Comparison of ENCODE assay signal across 1 cellular context in the genomic region with DNA sequence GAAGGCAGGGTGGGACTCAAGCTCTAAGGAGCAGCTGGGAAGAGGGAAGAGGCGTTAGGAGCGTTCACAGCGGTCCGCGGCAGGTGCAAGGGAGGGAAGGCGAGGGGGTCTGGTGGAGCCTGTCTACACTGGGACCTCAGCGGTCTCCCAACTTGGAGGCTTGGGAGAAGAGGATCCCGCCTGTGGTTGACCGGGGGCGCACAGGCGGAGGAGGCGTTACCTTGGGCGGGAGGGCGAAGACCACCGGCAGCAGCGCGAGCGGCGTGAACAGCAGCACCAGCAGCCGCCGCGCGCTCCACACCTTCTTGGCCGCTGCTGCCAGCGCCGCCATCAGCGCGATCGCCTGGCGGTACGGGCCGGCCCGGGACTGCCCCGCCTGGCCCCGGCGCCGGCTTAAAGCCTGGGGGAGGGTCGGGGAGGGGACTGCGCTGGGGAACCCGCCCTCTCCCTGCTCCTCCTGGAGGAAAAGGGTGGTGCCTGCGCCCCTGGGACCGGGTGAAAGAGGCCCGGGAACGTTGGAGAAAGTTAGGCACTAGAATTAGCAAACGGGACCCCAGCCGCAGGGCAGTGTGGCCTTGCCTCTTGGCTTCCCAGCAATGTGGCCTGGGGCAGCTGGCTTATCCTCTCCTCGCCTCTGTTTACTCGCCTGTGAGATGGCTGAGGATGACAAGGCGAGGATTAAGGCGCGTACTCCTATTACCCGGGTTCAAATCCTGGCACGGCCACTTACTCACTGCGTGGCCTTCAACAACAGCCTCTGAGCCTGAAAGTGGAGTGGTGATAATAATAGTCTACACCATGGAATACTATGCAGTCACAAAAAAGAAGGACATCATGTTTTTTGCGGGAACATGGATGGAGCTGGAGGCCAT.
A peak's percentile ranks its signal among the peaks of the same experiment; 100 is the strongest.
TF ChIP-seq lines count a peak whose summit lies in the region.

A gene with protein sequence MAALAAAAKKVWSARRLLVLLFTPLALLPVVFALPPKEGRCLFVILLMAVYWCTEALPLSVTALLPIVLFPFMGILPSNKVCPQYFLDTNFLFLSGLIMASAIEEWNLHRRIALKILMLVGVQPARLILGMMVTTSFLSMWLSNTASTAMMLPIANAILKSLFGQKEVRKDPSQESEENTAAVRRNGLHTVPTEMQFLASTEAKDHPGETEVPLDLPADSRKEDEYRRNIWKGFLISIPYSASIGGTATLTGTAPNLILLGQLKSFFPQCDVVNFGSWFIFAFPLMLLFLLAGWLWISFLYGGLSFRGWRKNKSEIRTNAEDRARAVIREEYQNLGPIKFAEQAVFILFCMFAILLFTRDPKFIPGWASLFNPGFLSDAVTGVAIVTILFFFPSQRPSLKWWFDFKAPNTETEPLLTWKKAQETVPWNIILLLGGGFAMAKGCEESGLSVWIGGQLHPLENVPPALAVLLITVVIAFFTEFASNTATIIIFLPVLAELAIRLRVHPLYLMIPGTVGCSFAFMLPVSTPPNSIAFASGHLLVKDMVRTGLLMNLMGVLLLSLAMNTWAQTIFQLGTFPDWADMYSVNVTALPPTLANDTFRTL (minus strand): TSS at position 369 of the 872 bp plus-strand sequence. CDS start 38 bp downstream, at position 331.

TF ChIP-seq in HepG2, 621 proteins besides CTCF, POLR2A, EP300 and RAD21 (continued from another document and continues in another):
- TF ChIP-seq ZHX2 (IDR thresholded peaks at IDR 0.05; ENCODE audit: low read depth): peak; percentile 20; the same call in 1 of the 2 replicates
- TF ChIP-seq ZHX2 (CRISPR knock-in tag; IDR thresholded peaks at IDR 0.05; ENCODE audit: borderline replicate concordance): peak; percentile 55; the same call in 1 of the 2 replicates
- TF ChIP-seq, protein P1, sequence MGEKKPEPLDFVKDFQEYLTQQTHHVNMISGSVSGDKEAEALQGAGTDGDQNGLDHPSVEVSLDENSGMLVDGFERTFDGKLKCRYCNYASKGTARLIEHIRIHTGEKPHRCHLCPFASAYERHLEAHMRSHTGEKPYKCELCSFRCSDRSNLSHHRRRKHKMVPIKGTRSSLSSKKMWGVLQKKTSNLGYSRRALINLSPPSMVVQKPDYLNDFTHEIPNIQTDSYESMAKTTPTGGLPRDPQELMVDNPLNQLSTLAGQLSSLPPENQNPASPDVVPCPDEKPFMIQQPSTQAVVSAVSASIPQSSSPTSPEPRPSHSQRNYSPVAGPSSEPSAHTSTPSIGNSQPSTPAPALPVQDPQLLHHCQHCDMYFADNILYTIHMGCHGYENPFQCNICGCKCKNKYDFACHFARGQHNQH (CRISPR knock-in tag; IDR thresholded peaks at IDR 0.05): no peak; the same call in 1 of the 2 replicates
- TF ChIP-seq, protein P2, sequence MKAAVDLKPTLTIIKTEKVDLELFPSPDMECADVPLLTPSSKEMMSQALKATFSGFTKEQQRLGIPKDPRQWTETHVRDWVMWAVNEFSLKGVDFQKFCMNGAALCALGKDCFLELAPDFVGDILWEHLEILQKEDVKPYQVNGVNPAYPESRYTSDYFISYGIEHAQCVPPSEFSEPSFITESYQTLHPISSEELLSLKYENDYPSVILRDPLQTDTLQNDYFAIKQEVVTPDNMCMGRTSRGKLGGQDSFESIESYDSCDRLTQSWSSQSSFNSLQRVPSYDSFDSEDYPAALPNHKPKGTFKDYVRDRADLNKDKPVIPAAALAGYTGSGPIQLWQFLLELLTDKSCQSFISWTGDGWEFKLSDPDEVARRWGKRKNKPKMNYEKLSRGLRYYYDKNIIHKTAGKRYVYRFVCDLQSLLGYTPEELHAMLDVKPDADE (CRISPR knock-in tag; IDR thresholded peaks at IDR 0.05): peak; percentile 89; the same call in 1 of the 2 replicates
- peak; percentile 93 for TF ChIP-seq ZNF430 (CRISPR knock-in tag; IDR thresholded peaks at IDR 0.05)
- TF ChIP-seq ASH2L (IDR thresholded peaks at IDR 0.05; ENCODE audit: insufficient read length, low read depth, low read length): peak; percentile 85
- peak; percentile 86 for TF ChIP-seq ZSCAN12 (CRISPR knock-in tag; IDR thresholded peaks at IDR 0.05)
- TF ChIP-seq BRCA1 (CRISPR knock-in tag; IDR thresholded peaks at IDR 0.05): no peak
- no peak for TF ChIP-seq SUZ12 (IDR thresholded peaks at IDR 0.05; ENCODE audit: low read depth, low read length)
- TF ChIP-seq MEIS1 (CRISPR knock-in tag; IDR thresholded peaks at IDR 0.05; ENCODE audit: borderline replicate concordance): peak; percentile 87
- no peak for TF ChIP-seq ZNF512 (CRISPR knock-in tag; IDR thresholded peaks at IDR 0.05)
- no peak for TF ChIP-seq SIX4 (CRISPR knock-in tag; IDR thresholded peaks at IDR 0.05)
- 0 out of 2 replicates have a peak, but pooled peaks have one; percentile 6 for TF ChIP-seq BHLHE40 (IDR thresholded peaks at IDR 0.05; ENCODE audit: low read length)
- TF ChIP-seq ZNF720 (CRISPR knock-in tag; IDR thresholded peaks at IDR 0.05): no peak
- no peak for TF ChIP-seq FOXM1 (CRISPR knock-in tag; IDR thresholded peaks at IDR 0.05)
- TF ChIP-seq AGO2 (optimal IDR thresholded peaks at IDR 0.05; ENCODE audit: low read depth, low read length): peak; percentile 96
- no peak for TF ChIP-seq RAD51 (IDR thresholded peaks at IDR 0.05; ENCODE audit: borderline replicate concordance)
- TF ChIP-seq CCDC6 (CRISPR knock-in tag; IDR thresholded peaks at IDR 0.05): peak; percentile 78; the same call in 1 of the 2 replicates
- TF ChIP-seq, protein P3, sequence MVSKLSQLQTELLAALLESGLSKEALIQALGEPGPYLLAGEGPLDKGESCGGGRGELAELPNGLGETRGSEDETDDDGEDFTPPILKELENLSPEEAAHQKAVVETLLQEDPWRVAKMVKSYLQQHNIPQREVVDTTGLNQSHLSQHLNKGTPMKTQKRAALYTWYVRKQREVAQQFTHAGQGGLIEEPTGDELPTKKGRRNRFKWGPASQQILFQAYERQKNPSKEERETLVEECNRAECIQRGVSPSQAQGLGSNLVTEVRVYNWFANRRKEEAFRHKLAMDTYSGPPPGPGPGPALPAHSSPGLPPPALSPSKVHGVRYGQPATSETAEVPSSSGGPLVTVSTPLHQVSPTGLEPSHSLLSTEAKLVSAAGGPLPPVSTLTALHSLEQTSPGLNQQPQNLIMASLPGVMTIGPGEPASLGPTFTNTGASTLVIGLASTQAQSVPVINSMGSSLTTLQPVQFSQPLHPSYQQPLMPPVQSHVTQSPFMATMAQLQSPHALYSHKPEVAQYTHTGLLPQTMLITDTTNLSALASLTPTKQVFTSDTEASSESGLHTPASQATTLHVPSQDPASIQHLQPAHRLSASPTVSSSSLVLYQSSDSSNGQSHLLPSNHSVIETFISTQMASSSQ (IDR thresholded peaks at IDR 0.05; ENCODE audit: low read depth): no peak
- TF ChIP-seq, protein P3 (CRISPR knock-in tag; IDR thresholded peaks at IDR 0.05; ENCODE audit: borderline replicate concordance): peak; percentile 70
- peak; percentile 92 for TF ChIP-seq ARNT2 (CRISPR knock-in tag; IDR thresholded peaks at IDR 0.05; ENCODE audit: low read depth)
- TF ChIP-seq HNRNPH1 (optimal IDR thresholded peaks at IDR 0.05; ENCODE audit: low read depth, low read length): no peak
- no peak for TF ChIP-seq ZFP36L1 (CRISPR knock-in tag; IDR thresholded peaks at IDR 0.05)
- TF ChIP-seq HHEX (CRISPR knock-in tag; IDR thresholded peaks at IDR 0.05): no peak
- TF ChIP-seq, protein P4, sequence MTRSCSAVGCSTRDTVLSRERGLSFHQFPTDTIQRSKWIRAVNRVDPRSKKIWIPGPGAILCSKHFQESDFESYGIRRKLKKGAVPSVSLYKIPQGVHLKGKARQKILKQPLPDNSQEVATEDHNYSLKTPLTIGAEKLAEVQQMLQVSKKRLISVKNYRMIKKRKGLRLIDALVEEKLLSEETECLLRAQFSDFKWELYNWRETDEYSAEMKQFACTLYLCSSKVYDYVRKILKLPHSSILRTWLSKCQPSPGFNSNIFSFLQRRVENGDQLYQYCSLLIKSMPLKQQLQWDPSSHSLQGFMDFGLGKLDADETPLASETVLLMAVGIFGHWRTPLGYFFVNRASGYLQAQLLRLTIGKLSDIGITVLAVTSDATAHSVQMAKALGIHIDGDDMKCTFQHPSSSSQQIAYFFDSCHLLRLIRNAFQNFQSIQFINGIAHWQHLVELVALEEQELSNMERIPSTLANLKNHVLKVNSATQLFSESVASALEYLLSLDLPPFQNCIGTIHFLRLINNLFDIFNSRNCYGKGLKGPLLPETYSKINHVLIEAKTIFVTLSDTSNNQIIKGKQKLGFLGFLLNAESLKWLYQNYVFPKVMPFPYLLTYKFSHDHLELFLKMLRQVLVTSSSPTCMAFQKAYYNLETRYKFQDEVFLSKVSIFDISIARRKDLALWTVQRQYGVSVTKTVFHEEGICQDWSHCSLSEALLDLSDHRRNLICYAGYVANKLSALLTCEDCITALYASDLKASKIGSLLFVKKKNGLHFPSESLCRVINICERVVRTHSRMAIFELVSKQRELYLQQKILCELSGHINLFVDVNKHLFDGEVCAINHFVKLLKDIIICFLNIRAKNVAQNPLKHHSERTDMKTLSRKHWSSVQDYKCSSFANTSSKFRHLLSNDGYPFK (CRISPR knock-in tag; IDR thresholded peaks at IDR 0.05; ENCODE audit: borderline replicate concordance): peak; percentile 68
- TF ChIP-seq RXRB (CRISPR knock-in tag; IDR thresholded peaks at IDR 0.05; ENCODE audit: borderline replicate concordance): peak; percentile 20; the same call in 1 of the 2 replicates
